In genomic region chr1:208475951-208476824, GRCh38 we compare ENCODE assay signal across 9 cellular contexts.
A peak's percentile ranks its signal among the peaks of the same experiment; 100 is the strongest.
DNase-seq lines count a peak whose midpoint lies in the region; ATAC-seq and TF ChIP-seq lines count a peak whose summit lies in the region.
"Had no signal": no experiment of that assay in that cellular context is flagged by ENCODE, and none has a peak within 500 bp of the region (broad histone marks: within the 10 kb centered on the region; RNA-seq: fewer than 3 reads in every experiment).

No MANE protein-coding gene starts in this region.

- intact Hi-C loops in esophagus muscularis mucosa (cut with DNase I), result no loop called here

- peaks cover 0 to 3% (median 0%) of the 10 kb centered on the region in 5 experiments for H3K9me3 Mint-ChIP-seq in brain
- H3K9me3 Mint-ChIP-seq in activated CD4-positive, alpha-beta memory T cell treated with anti-CD3 and anti-CD28 coated beads, Interleukin-2, amount 10 ng/mL, durations not matched to agents 7 days and 5 days, result no peaks in the 10 kb centered on the region
- H3K9me3 Mint-ChIP-seq: activated naive CD4-positive, alpha-beta T cell treated with anti-CD3 and anti-CD28 coated beads, Interleukin-2, amount 50 U/mL, for 24 hours had no signal

- 67% methylated on average over 5 of the region's 5 CpGs for WGBS in esophagus muscularis mucosa

- peaks cover 46% of the 10 kb centered on the region for H3K4me1 Mint-ChIP-seq in brain
- no peaks in the 10 kb centered on the region for H3K4me1 Mint-ChIP-seq in activated CD4-positive, alpha-beta memory T cell treated with anti-CD3 and anti-CD28 coated beads, Interleukin-2, amount 10 ng/mL, durations not matched to agents 7 days and 5 days
- H3K4me1 Mint-ChIP-seq: activated naive CD4-positive, alpha-beta T cell treated with anti-CD3 and anti-CD28 coated beads, Interleukin-2, amount 50 U/mL, for 24 hours had no signal

- no peak for TF ChIP-seq EP300 in esophagus muscularis mucosa (IDR thresholded peaks at IDR 0.05)

- ATAC-seq in GM21390 (IDR thresholded peaks at IDR 0.05; ENCODE audit: unreplicated experiment), result no peak

- TF ChIP-seq CTCF in brain (conservative IDR thresholded peaks at IDR 0.05), result peak; percentile 41 to 56
- no peak for TF ChIP-seq CTCF in esophagus muscularis mucosa (IDR thresholded peaks at IDR 0.05)

- H3K27me3 ChIP-seq in esophagus muscularis mucosa, result no peaks in the 10 kb centered on the region

- TF ChIP-seq POLR2A in esophagus muscularis mucosa (IDR thresholded peaks at IDR 0.05; ENCODE audit: low read depth), result no peak

- no peaks in the 10 kb centered on the region for H3K9me3 ChIP-seq in esophagus muscularis mucosa

- CTCF ChIA-PET in activated CD4-positive, alpha-beta memory T cell treated with anti-CD3 and anti-CD28 coated beads, Interleukin-2, amount 10 ng/mL, durations not matched to agents 7 days and 5 days (lab: Charles Lee), result no interaction called here

- no peak overlapping the region for H3K27ac ChIP-seq in esophagus muscularis mucosa (replicated peaks in 1 of 4)

- no peaks in the 10 kb centered on the region for H3K36me3 Mint-ChIP-seq in brain
- no peaks in the 10 kb centered on the region for H3K36me3 Mint-ChIP-seq in activated CD4-positive, alpha-beta memory T cell treated with anti-CD3 and anti-CD28 coated beads, Interleukin-2, amount 10 ng/mL, durations not matched to agents 7 days and 5 days (ENCODE audit: low read depth)
- H3K36me3 Mint-ChIP-seq: activated naive CD4-positive, alpha-beta T cell treated with anti-CD3 and anti-CD28 coated beads, Interleukin-2, amount 50 U/mL, for 24 hours had no signal

- DNase-seq in M059J (ENCODE audit: low read depth), result peak; percentile 48
- DNase-seq in kidney tubule cell (ENCODE audit: low spot score), result peak; percentile 34
- DNase-seq in stromal cell of bone marrow (ENCODE audit: low read depth), result peak; percentile 20
- DNase-seq in NCI-H187 treated with DMSO at 0.1 percent for 48 hours (lab: John Stamatoyannopoulos, UW), result no peak
- DNase-seq in esophagus muscularis mucosa (ENCODE audit: extremely low spot score), result no peak
- no peak for DNase-seq in activated CD4-positive, alpha-beta memory T cell treated with anti-CD3 and anti-CD28 coated beads, Interleukin-2, amount 10 ng/mL, durations not matched to agents 7 days and 5 days

- no peak overlapping the region for H3K4me3 ChIP-seq in esophagus muscularis mucosa

- no peak overlapping the region for H3K4me3 Mint-ChIP-seq in brain
- no peak overlapping the region for H3K4me3 Mint-ChIP-seq in activated CD4-positive, alpha-beta memory T cell treated with anti-CD3 and anti-CD28 coated beads, Interleukin-2, amount 10 ng/mL, durations not matched to agents 7 days and 5 days
- H3K4me3 Mint-ChIP-seq: activated naive CD4-positive, alpha-beta T cell treated with anti-CD3 and anti-CD28 coated beads, Interleukin-2, amount 50 U/mL, for 24 hours had no signal

- peak overlapping the region in 4 of 5 experiments; percentile 31 to 90 (median 68) for H3K27ac Mint-ChIP-seq in brain
- H3K27ac Mint-ChIP-seq in activated CD4-positive, alpha-beta memory T cell treated with anti-CD3 and anti-CD28 coated beads, Interleukin-2, amount 10 ng/mL, durations not matched to agents 7 days and 5 days, result no peak overlapping the region
- H3K27ac Mint-ChIP-seq: activated naive CD4-positive, alpha-beta T cell treated with anti-CD3 and anti-CD28 coated beads, Interleukin-2, amount 50 U/mL, for 24 hours had no signal

- H3K36me3 ChIP-seq in esophagus muscularis mucosa, result no peaks in the 10 kb centered on the region

- peaks cover 3% of the 10 kb centered on the region for H3K27me3 Mint-ChIP-seq in brain
- H3K27me3 Mint-ChIP-seq in activated CD4-positive, alpha-beta memory T cell treated with anti-CD3 and anti-CD28 coated beads, Interleukin-2, amount 10 ng/mL, durations not matched to agents 7 days and 5 days, result no peaks in the 10 kb centered on the region

- POLR2A ChIA-PET in activated CD4-positive, alpha-beta memory T cell treated with anti-CD3 and anti-CD28 coated beads, Interleukin-2, amount 10 ng/mL, durations not matched to agents 7 days and 5 days (lab: Charles Lee), result no interaction called here

- peaks cover 8 to 17% (median 12%) of the 10 kb centered on the region in 4 donors for H3K4me1 ChIP-seq in esophagus muscularis mucosa

Comparison
In these comparisons a context has a peak if more than half of its experiments do, and no peak if none do; other contexts are left out.
1. DNase-seq: peak in M059J (single experiment), kidney tubule cell (single experiment) and stromal cell of bone marrow (single experiment); none in NCI-H187 treated with DMSO at 0.1 percent for 48 hours (single experiment), esophagus muscularis mucosa (single experiment) and activated CD4-positive, alpha-beta memory T cell treated with anti-CD3 and anti-CD28 coated beads, Interleukin-2, amount 10 ng/mL, durations not matched to agents 7 days and 5 days (single experiment).
2. CTCF ChIP-seq: peak in brain (2 of 2); none in esophagus muscularis mucosa (0 of 3).